Comparison of ENCODE assay signal across 1 cellular context in genomic region chr6:130173377-130174004, GRCh38. TPM values are rescaled to one million over a fixed set of nuclear protein-coding genes. Genes with fewer than 3 reads are reported as not detected.
"Had no signal": no experiment of that assay in that cellular context is flagged by ENCODE, and none has a peak within 500 bp of the region (broad histone marks: within the 10 kb centered on the region; RNA-seq: fewer than 3 reads in every experiment).

No MANE protein-coding gene starts in this region.

RNA-seq across cellular contexts. Expression of gene SAMD3, which starts 49.3 kb away (rescaled TPM):
- polyA plus RNA-seq: HepG2 had no signal
